In genomic region chr15:88623632-88624031, GRCh38 we compare ENCODE assay signal across 9 cellular contexts. TPM values are rescaled to one million over a fixed set of nuclear protein-coding genes. Genes with fewer than 3 reads are reported as not detected.
DNase-seq lines count a peak whose midpoint lies in the region; ATAC-seq and TF ChIP-seq lines count a peak whose summit lies in the region.
"Had no signal": no experiment of that assay in that cellular context is flagged by ENCODE, and none has a peak within 500 bp of the region (broad histone marks: within the 10 kb centered on the region; RNA-seq: fewer than 3 reads in every experiment).

No MANE protein-coding gene starts in this region.

- peak overlapping the region; percentile 88 for H3K4me2 ChIP-seq in mesenchymal stem cell (ENCODE audit: low read length, poor library complexity, severe bottlenecking)

- H3K23ac ChIP-seq in mesenchymal stem cell (ENCODE audit: low read length in 2 of 2): no peak overlapping the region

- H3K4me3 ChIP-seq in mesenchymal stem cell (ENCODE audit: insufficient read depth in 1 of 2, low read depth in 1 of 2, low read length in 2 of 2) (peak overlapping the region in 1 of 2 experiments; percentile 98), uterus (no peak overlapping the region), right atrium auricular region (no peak overlapping the region), psoas muscle (no peak overlapping the region)

- H4K91ac ChIP-seq in mesenchymal stem cell (ENCODE audit: low read length): no peak overlapping the region

- H3K36me3 ChIP-seq in mesenchymal stem cell (ENCODE audit: control insufficient read depth in 1 of 2, insufficient read depth in 2 of 2, low read depth in 1 of 2, low read length in 2 of 2) (peaks cover 27 to 35% of the 10 kb centered on the region in 2 experiments), uterus (no peaks in the 10 kb centered on the region), right atrium auricular region (peaks cover 24% of the 10 kb centered on the region), psoas muscle (ENCODE audit: insufficient read depth in 1 of 2, low read depth in 1 of 2) (peaks cover 0 to 34% of the 10 kb centered on the region in 2 donors)

- H3K9me3 Mint-ChIP-seq in activated naive CD4-positive, alpha-beta T cell treated with anti-CD3 and anti-CD28 coated beads for 36 hours: no peaks in the 10 kb centered on the region
- H3K9me3 Mint-ChIP-seq in activated naive CD8-positive, alpha-beta T cell (ENCODE audit: low read depth): no peaks in the 10 kb centered on the region

- H2BK120ac ChIP-seq in mesenchymal stem cell (ENCODE audit: low read depth, low read length): no peak overlapping the region

- H3K4me1 Mint-ChIP-seq in activated naive CD4-positive, alpha-beta T cell treated with anti-CD3 and anti-CD28 coated beads for 36 hours (ENCODE audit: low read depth): peaks cover 59% of the 10 kb centered on the region
- peaks cover 54% of the 10 kb centered on the region for H3K4me1 Mint-ChIP-seq in activated naive CD8-positive, alpha-beta T cell (ENCODE audit: low read depth)

- CTCF ChIA-PET in activated naive CD4-positive, alpha-beta T cell treated with anti-CD3 and anti-CD28 coated beads for 36 hours (lab: Charles Lee): interaction anchor here (1.1 to 2.9 kb wide), 8 partner anchors 9 to 270 kb away, joined by 3 to 23 read pairs (median 10); partner anchors contain the start of gene ISG20

- TF ChIP-seq CTCF in uterus (IDR thresholded peaks at IDR 0.05) (no peak), right atrium auricular region (IDR thresholded peaks at IDR 0.05) (no peak), psoas muscle (IDR thresholded peaks at IDR 0.05) (no peak)

- H3K9me3 ChIP-seq in mesenchymal stem cell (ENCODE audit: control insufficient read depth, low read length) (no peaks in the 10 kb centered on the region), uterus (no peaks in the 10 kb centered on the region), right atrium auricular region (no peaks in the 10 kb centered on the region), psoas muscle (no peaks in the 10 kb centered on the region)

- H3K4ac ChIP-seq in mesenchymal stem cell (ENCODE audit: low read depth in 1 of 2, low read length in 2 of 2): no peak overlapping the region

- DNase-seq in activated naive CD4-positive, alpha-beta T cell treated with anti-CD3 and anti-CD28 coated beads for 36 hours: no peak
- no peak for DNase-seq in activated naive CD4-positive, alpha-beta T cell (lab: John Stamatoyannopoulos, UW)
- DNase-seq in mesenchymal stem cell: no peak
- no peak for DNase-seq in uterus
- no peak for DNase-seq in right atrium auricular region (ENCODE audit: low spot score)
- DNase-seq in psoas muscle: no peak
- DNase-seq: NK-92 treated with Interleukin-12 subunit alpha and Interleukin-12 subunit beta, amount 100 ng/mL, for 24 hours had no signal

- H3K14ac ChIP-seq in mesenchymal stem cell (ENCODE audit: low read length in 2 of 2): no peak overlapping the region

- H3K18ac ChIP-seq in mesenchymal stem cell (ENCODE audit: low read depth in 1 of 2, low read length in 2 of 2): no peak overlapping the region

- H2BK12ac ChIP-seq in mesenchymal stem cell (ENCODE audit: low read length in 2 of 2): no peak overlapping the region

- ATAC-seq in HG03521 (IDR thresholded peaks at IDR 0.05; ENCODE audit: unreplicated experiment) (no peak), psoas muscle (no peak)

- 77% methylated on average over 3 of the region's 3 CpGs for WGBS in mesenchymal stem cell
- 95 to 97% (median 96%) methylated on average over 2 to 3 of the region's 3 CpGs for WGBS in psoas muscle, 3 donors

- intact Hi-C loops in activated naive CD4-positive, alpha-beta T cell treated with anti-CD3 and anti-CD28 coated beads for 36 hours (cut with micrococcal nuclease): loop anchor here (1.0 to 10.0 kb wide), 9 partner anchors 15 to 1381 kb away; partner anchors contain the start of genes ABHD2, FANCI, HAPLN3 and ZNF710
- intact Hi-C loops in uterus (cut with DNase I; ENCODE audit: low total_unique reads): loop anchor here (10.0 kb wide), 1 partner anchor 281 kb away; no protein-coding TSS in a partner anchor
- intact Hi-C loops in psoas muscle (cut with DNase I): loop anchor here in 1 of 2 donors (5.0 kb wide), 1 partner anchor 274 kb away; the partner anchor contains the start of gene HAPLN3

- H2AK5ac ChIP-seq in mesenchymal stem cell (ENCODE audit: low read length, severe bottlenecking): no peak overlapping the region

- H3K27me3 ChIP-seq in mesenchymal stem cell (ENCODE audit: control insufficient read depth in 1 of 2, insufficient read depth in 1 of 2, low read length in 2 of 2) (no peaks in the 10 kb centered on the region), uterus (no peaks in the 10 kb centered on the region), right atrium auricular region (no peaks in the 10 kb centered on the region), psoas muscle (ENCODE audit: insufficient read depth in 3 of 3, low read length in 2 of 3) (no peaks in the 10 kb centered on the region)

- no peak overlapping the region for H2BK15ac ChIP-seq in mesenchymal stem cell (ENCODE audit: low read depth, poor library complexity, severe bottlenecking)

- H3K36me3 Mint-ChIP-seq in activated naive CD4-positive, alpha-beta T cell treated with anti-CD3 and anti-CD28 coated beads for 36 hours (ENCODE audit: low read depth): peaks cover 64% of the 10 kb centered on the region
- H3K36me3 Mint-ChIP-seq in activated naive CD8-positive, alpha-beta T cell: peaks cover 17% of the 10 kb centered on the region

- no peak overlapping the region for H2BK5ac ChIP-seq in mesenchymal stem cell (ENCODE audit: low read depth, low read length, poor library complexity, severe bottlenecking)

- H3K27ac ChIP-seq in mesenchymal stem cell (ENCODE audit: low read length, poor library complexity, severe bottlenecking) (peak overlapping the region; percentile 39), uterus (peak overlapping the region; percentile 86 to 93), right atrium auricular region (no peak overlapping the region), psoas muscle (no peak overlapping the region)

- H4K8ac ChIP-seq in mesenchymal stem cell (ENCODE audit: low read length): no peak overlapping the region

- no peak overlapping the region for H2AFZ ChIP-seq in mesenchymal stem cell (ENCODE audit: low read depth, low read length)

- H3K4me1 ChIP-seq in mesenchymal stem cell (ENCODE audit: control insufficient read depth, insufficient read depth, low read depth, low read length) (peaks cover 34% of the 10 kb centered on the region), uterus (peaks cover 0 to 4% of the 10 kb centered on the region in 2 donors), right atrium auricular region (peaks cover 0 to 37% of the 10 kb centered on the region in 2 donors), psoas muscle (peaks cover 34% of the 10 kb centered on the region)

- H3K4me3 Mint-ChIP-seq in activated naive CD4-positive, alpha-beta T cell treated with anti-CD3 and anti-CD28 coated beads for 36 hours: peak overlapping the region; percentile 90
- peak overlapping the region; percentile 98 for H3K4me3 Mint-ChIP-seq in activated naive CD8-positive, alpha-beta T cell

- peak overlapping the region; percentile 99 for H3K9ac ChIP-seq in mesenchymal stem cell (ENCODE audit: low read length)

- H3K27ac Mint-ChIP-seq in activated naive CD4-positive, alpha-beta T cell treated with anti-CD3 and anti-CD28 coated beads for 36 hours: peak overlapping the region; percentile 97
- peak overlapping the region; percentile 97 for H3K27ac Mint-ChIP-seq in activated naive CD8-positive, alpha-beta T cell

- TF ChIP-seq POLR2A in uterus (IDR thresholded peaks at IDR 0.05): no peak

- H3K79me1 ChIP-seq in mesenchymal stem cell (replicated peaks; ENCODE audit: low read length, poor library complexity, severe bottlenecking): peaks cover 3% of the 10 kb centered on the region

- H3K27me3 Mint-ChIP-seq in activated naive CD4-positive, alpha-beta T cell treated with anti-CD3 and anti-CD28 coated beads for 36 hours (ENCODE audit: low read depth): no peaks in the 10 kb centered on the region
- H3K27me3 Mint-ChIP-seq in activated naive CD8-positive, alpha-beta T cell: peaks cover 2% of the 10 kb centered on the region

RNA-seq across cellular contexts. Expression of gene AEN, which starts 2.5 kb away (rescaled TPM):
- 10 to 100 TPM; 85.2 to 87.2 TPM for total RNA-seq in activated naive CD4-positive, alpha-beta T cell treated with anti-CD3 and anti-CD28 coated beads for 36 hours
- polyA plus RNA-seq in mesenchymal stem cell (2013, experiment 1 of 2): 26.2 TPM
- 25.8 TPM for polyA plus RNA-seq in mesenchymal stem cell (2013, experiment 2 of 2)
- 10 to 100 TPM in 1 of 4 donors, 1 to 10 TPM in 3; 1.0 to 20.2 (median 6.0) TPM for total RNA-seq in uterus
- total RNA-seq in right atrium auricular region: 1 to 10 TPM; 5.1 to 8.0 TPM
- total RNA-seq in psoas muscle: 10 to 100 TPM; 10.1 to 46.6 (median 27.8) TPM
- 10 to 100 TPM; 25.6 to 35.2 (median 32.2) TPM for polyA plus RNA-seq in psoas muscle

RNA-seq across cellular contexts. Expression of gene ISG20, which starts 15.2 kb away (rescaled TPM):
- 10 to 100 TPM; 51.2 to 56.5 TPM for total RNA-seq in activated naive CD4-positive, alpha-beta T cell treated with anti-CD3 and anti-CD28 coated beads for 36 hours
- 3.3 TPM for polyA plus RNA-seq in mesenchymal stem cell (2013, experiment 1 of 2)
- polyA plus RNA-seq in mesenchymal stem cell (2013, experiment 2 of 2): 3.6 TPM
- total RNA-seq in uterus (10 to 100 TPM in 3 of 4 donors, 1 to 10 TPM in 1; 3.9 to 35.9 (median 13.2) TPM), right atrium auricular region (10 to 100 TPM in 1 of 2 donors, 1 to 10 TPM in 1; 2.3 to 11.1 TPM), psoas muscle (1 to 10 TPM; 2.5 to 5.0 (median 3.3) TPM)
- 1 to 10 TPM; 1.1 to 7.4 (median 5.7) TPM for polyA plus RNA-seq in psoas muscle

Comparison
In these comparisons a context has a peak if more than half of its experiments do, and no peak if none do; other contexts are left out.
1. H3K27ac ChIP-seq: peak in mesenchymal stem cell (single experiment) and uterus (2 of 2); none in right atrium auricular region (0 of 2) and psoas muscle (single experiment).